Comparison of ENCODE assay signal across 17 cellular contexts in the genomic region with DNA sequence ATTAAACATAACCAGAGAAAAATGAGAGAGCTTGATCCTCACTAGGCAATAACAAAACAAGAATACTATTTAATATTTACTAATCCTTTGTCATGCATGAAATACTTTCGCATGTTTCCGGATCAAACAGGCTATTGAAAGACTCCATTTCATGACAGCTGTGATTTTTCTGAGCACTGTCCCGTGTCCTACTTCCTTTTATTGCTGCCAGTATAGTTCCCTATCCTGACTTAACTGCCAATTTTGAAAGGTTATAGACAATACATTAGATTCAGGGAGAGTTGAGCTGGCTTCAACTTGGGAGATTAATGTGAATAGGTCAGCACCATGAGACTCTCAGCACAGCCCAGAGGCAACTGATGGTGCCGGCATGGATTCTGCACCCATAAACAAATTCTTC.
DNase-seq lines count a peak whose midpoint lies in the region; ATAC-seq and TF ChIP-seq lines count a peak whose summit lies in the region.
"Had no signal": no experiment of that assay in that cellular context is flagged by ENCODE, and none has a peak within 500 bp of the region (broad histone marks: within the 10 kb centered on the region; RNA-seq: fewer than 3 reads in every experiment).

No MANE protein-coding gene starts in this region.

- DNase-seq in Right ventricle myocardium inferior (ENCODE audit: missing footprints) (no peak), cardiac septum (ENCODE audit: low spot score) (no peak), germinal center (ENCODE audit: low spot score) (peak; percentile 38), COLO668 (lab: John Stamatoyannopoulos, UW; ENCODE audit: unreplicated experiment) (no peak), C1 segment of cervical spinal cord (lab: John Stamatoyannopoulos, UW) (no peak), HuH-7 (ENCODE audit: low spot score) (no peak)
- DNase-seq: activated CD4-positive, CD25-positive, alpha-beta regulatory T cell treated with anti-CD3 and anti-CD28 coated beads, Interleukin-2, amount 50 U/mL, for 72 hours; activated CD8-positive, alpha-beta memory T cell treated with anti-CD3 and anti-CD28 coated beads, Interleukin-2, amount 50 U/mL, for 48 hours; activated naive CD4-positive, alpha-beta T cell treated with anti-CD3 and anti-CD28 coated beads, Interleukin-2, amount 50 U/mL, for 16 hours; GM23248; midbrain; NCI-H526; stimulated activated CD4-positive, alpha-beta T cell treated with anti-CD3 and anti-CD28 coated beads, Interleukin-4, amount 100 ng/mL, for 1 hour had no signal

- peak; percentile 84 for TF ChIP-seq EP300 in Ishikawa (IDR thresholded peaks at IDR 0.05; ENCODE audit: borderline replicate concordance)

- no peaks in the 10 kb centered on the region for H3K27me3 Mint-ChIP-seq in stimulated activated memory B cell treated with anti-CD40 and anti-IgM and Interleukin-4, amounts not matched to agents 10 μg/mL and 1 μg/mL and 100 μg/mL, for 72 hours
- H3K27me3 Mint-ChIP-seq: brain had no signal

- peaks cover 40% of the 10 kb centered on the region for H3K4me1 Mint-ChIP-seq in stimulated activated memory B cell treated with anti-CD40 and anti-IgM and Interleukin-4, amounts not matched to agents 10 μg/mL and 1 μg/mL and 100 μg/mL, for 72 hours

- H3K36me3 Mint-ChIP-seq in stimulated activated memory B cell treated with anti-CD40 and anti-IgM and Interleukin-4, amounts not matched to agents 10 μg/mL and 1 μg/mL and 100 μg/mL, for 72 hours, result peaks cover 25% of the 10 kb centered on the region

- no peak for TF ChIP-seq RAD21 in Ishikawa (IDR thresholded peaks at IDR 0.05; ENCODE audit: low read depth)

- intact Hi-C loops in Right ventricle myocardium inferior (cut with DNase I), result no loop called here
- intact Hi-C loops in cardiac septum (cut with DNase I), result no loop called here

- ATAC-seq in Right ventricle myocardium inferior, result peak; percentile 42
- ATAC-seq in stimulated activated memory B cell treated with anti-CD40 and anti-IgM and Interleukin-4, amounts not matched to agents 10 μg/mL and 1 μg/mL and 100 μg/mL, for 72 hours, result peak; percentile 74
- ATAC-seq: Panc1 had no signal

- peak overlapping the region; percentile 36 for H3K4me3 Mint-ChIP-seq in stimulated activated memory B cell treated with anti-CD40 and anti-IgM and Interleukin-4, amounts not matched to agents 10 μg/mL and 1 μg/mL and 100 μg/mL, for 72 hours
- H3K4me3 Mint-ChIP-seq: brain had no signal

- peaks cover 2% of the 10 kb centered on the region for H3K9me3 Mint-ChIP-seq in stimulated activated memory B cell treated with anti-CD40 and anti-IgM and Interleukin-4, amounts not matched to agents 10 μg/mL and 1 μg/mL and 100 μg/mL, for 72 hours

- H3K27ac Mint-ChIP-seq in stimulated activated memory B cell treated with anti-CD40 and anti-IgM and Interleukin-4, amounts not matched to agents 10 μg/mL and 1 μg/mL and 100 μg/mL, for 72 hours, result peak overlapping the region; percentile 82
- H3K27ac Mint-ChIP-seq: brain had no signal

TF ChIP-seq in Ishikawa, 13 proteins besides CTCF, POLR2A, EP300 and RAD21:
- TF ChIP-seq YY1 (IDR thresholded peaks at IDR 0.05; ENCODE audit: low read depth), result no peak
- TF ChIP-seq FOXM1 (IDR thresholded peaks at IDR 0.05; ENCODE audit: borderline replicate concordance, low read depth), result peak; percentile 65; the same call in 1 of the 2 replicates
- no peak for TF ChIP-seq EGR1 (IDR thresholded peaks at IDR 0.05)
- peak; percentile 68; the same call in 1 of the 2 replicates for TF ChIP-seq TCF12 (IDR thresholded peaks at IDR 0.05; ENCODE audit: low read depth)
- 0 out of 2 replicates have a peak, but pooled peaks have one; percentile 3 for TF ChIP-seq CEBPB (IDR thresholded peaks at IDR 0.05)
- peak; percentile 63 for TF ChIP-seq NFIC (IDR thresholded peaks at IDR 0.05)
- no peak for TF ChIP-seq CREB1 (IDR thresholded peaks at IDR 0.05; ENCODE audit: low read depth)
- TF ChIP-seq, protein P1, sequence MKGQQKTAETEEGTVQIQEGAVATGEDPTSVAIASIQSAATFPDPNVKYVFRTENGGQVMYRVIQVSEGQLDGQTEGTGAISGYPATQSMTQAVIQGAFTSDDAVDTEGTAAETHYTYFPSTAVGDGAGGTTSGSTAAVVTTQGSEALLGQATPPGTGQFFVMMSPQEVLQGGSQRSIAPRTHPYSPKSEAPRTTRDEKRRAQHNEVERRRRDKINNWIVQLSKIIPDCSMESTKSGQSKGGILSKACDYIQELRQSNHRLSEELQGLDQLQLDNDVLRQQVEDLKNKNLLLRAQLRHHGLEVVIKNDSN (IDR thresholded peaks at IDR 0.05), result no peak
- peak; percentile 58; the same call in 1 of the 2 replicates for TF ChIP-seq TEAD4 (IDR thresholded peaks at IDR 0.05)
- no peak for TF ChIP-seq REST (IDR thresholded peaks at IDR 0.05; ENCODE audit: low read depth)
- TF ChIP-seq ZBTB7A (IDR thresholded peaks at IDR 0.05; ENCODE audit: low read depth), result no peak
- no peak for TF ChIP-seq TAF1 (IDR thresholded peaks at IDR 0.05; ENCODE audit: low read depth)
